In the genomic region with DNA sequence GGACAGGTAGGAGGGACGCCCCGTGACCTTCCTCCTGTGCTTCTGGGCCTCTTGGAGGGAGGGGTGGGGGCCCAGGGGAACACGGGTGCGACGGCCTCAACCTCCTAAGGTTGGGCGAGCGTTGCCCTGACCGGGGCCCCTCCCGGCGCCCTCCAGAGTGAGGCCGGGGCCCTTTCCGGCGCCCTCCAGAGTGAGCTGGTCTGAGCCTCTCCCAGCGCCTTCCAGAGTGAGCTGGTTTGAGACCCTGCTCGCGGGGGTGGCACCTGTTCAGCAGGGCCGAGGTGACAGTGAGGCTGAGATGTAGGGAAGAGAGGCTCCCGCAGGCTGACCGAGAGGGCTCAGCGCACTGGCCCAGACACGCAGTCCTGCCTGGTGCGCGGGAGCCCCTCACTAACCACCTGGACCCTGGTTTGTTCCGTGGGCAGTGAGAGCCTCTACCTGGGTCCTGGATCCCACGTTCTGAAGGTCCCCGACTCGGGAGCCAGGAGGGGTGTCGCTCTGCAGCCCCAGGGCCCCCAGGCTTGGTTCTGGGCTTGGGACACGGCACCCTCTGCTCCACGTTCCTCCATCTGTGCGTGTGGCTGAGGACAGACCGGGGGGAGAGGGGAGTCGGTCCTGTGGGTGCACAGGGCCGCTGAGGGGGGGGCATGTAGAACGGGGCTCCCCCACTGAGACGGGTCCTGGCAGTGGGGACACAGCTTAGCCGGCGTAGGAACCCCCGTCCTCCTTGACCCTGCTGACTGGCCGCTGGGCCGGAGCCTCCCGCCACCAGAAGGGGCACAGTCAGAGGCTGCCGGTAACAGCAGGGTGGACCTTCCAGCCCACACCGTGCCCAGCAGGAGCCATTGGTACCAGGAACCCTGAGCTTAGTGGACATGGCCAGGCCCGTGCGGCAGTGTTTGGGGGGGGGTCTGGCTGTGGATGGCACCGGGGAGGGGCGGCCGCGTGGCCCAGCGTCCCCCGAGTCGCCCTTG, we compare ENCODE assay signal across 9 cellular contexts. TPM values are rescaled to one million over a fixed set of nuclear protein-coding genes. Genes with fewer than 3 reads are reported as not detected.
A peak's percentile ranks its signal among the peaks of the same experiment; 100 is the strongest.
DNase-seq lines count a peak whose midpoint lies in the region; ATAC-seq and TF ChIP-seq lines count a peak whose summit lies in the region.
"Had no signal": no experiment of that assay in that cellular context is flagged by ENCODE, and none has a peak within 500 bp of the region (broad histone marks: within the 10 kb centered on the region; RNA-seq: fewer than 3 reads in every experiment).

No MANE protein-coding gene starts in this region.

- no TSS peak for BruUV-seq in Caco-2 (replicated peaks; lab: Mats Ljungman, UMichigan)

- H3K27me3 ChIP-seq in Caco-2 (replicated peaks; ENCODE audit: control insufficient read depth, insufficient read depth, low read length) = no peaks in the 10 kb centered on the region
- H3K27me3 ChIP-seq in prostate gland (replicated peaks; ENCODE audit: insufficient read depth) = no peaks in the 10 kb centered on the region

- POLR2A ChIA-PET in Caco-2 (lab: Charles Lee) (no interaction called here), T-cell (lab: Charles Lee) (no interaction called here)

- no peak for TF ChIP-seq POLR2A in prostate gland (IDR thresholded peaks at IDR 0.05)

- H3K27me3 Mint-ChIP-seq in Caco-2 (ENCODE audit: insufficient read depth, unreplicated experiment) (peaks cover 2% of the 10 kb centered on the region), T-cell (no peaks in the 10 kb centered on the region), glutamatergic neuron (ENCODE audit: unreplicated experiment) (peaks cover 11% of the 10 kb centered on the region)

- H3K4me1 Mint-ChIP-seq in Caco-2 (ENCODE audit: low read depth, unreplicated experiment) (no peaks in the 10 kb centered on the region), T-cell (peaks cover 4 to 16% (median 15%) of the 10 kb centered on the region in 3 donors), glutamatergic neuron (ENCODE audit: low read depth, unreplicated experiment) (peaks cover 8% of the 10 kb centered on the region)

- CTCF ChIA-PET in Caco-2 (lab: Charles Lee) (no interaction called here), T-cell (lab: Charles Lee) (no interaction called here)

- no peak for ATAC-seq in T-cell (replicated peaks in 1 of 4)
- ATAC-seq in HG02763 (IDR thresholded peaks at IDR 0.05; ENCODE audit: unreplicated experiment) = no peak

- no peaks in the 10 kb centered on the region for H3K9me3 ChIP-seq in Caco-2
- H3K9me3 ChIP-seq in prostate gland = no peaks in the 10 kb centered on the region

- TF ChIP-seq CTCF in Caco-2 (IDR thresholded peaks at IDR 0.05; ENCODE audit: insufficient read depth in 1 of 2, low read depth in 1 of 2, low read length in 1 of 2, severe bottlenecking in 1 of 2, unreplicated experiment in 1 of 2) (no peak), glutamatergic neuron (IDR thresholded peaks at IDR 0.05; ENCODE audit: partially characterized antibody, unreplicated experiment) (no peak), prostate gland (IDR thresholded peaks at IDR 0.05) (no peak)

- peak overlapping the region; percentile 77 to 79 for H3K27ac ChIP-seq in prostate gland
- H3K27ac ChIP-seq: KMS-11 had no signal

- no peaks in the 10 kb centered on the region for H3K9me3 Mint-ChIP-seq in Caco-2 (ENCODE audit: unreplicated experiment)
- no peaks in the 10 kb centered on the region for H3K9me3 Mint-ChIP-seq in T-cell
- H3K9me3 Mint-ChIP-seq in glutamatergic neuron (ENCODE audit: unreplicated experiment) = peaks cover 3% of the 10 kb centered on the region

- peaks cover 4% of the 10 kb centered on the region; the same call in 1 of the 2 replicates for H3K4me1 ChIP-seq in Caco-2
- H3K4me1 ChIP-seq in prostate gland (replicated peaks) = no peaks in the 10 kb centered on the region

- H3K4me3 Mint-ChIP-seq in Caco-2 (ENCODE audit: unreplicated experiment) (no peak overlapping the region), T-cell (peak overlapping the region; percentile 50 to 62 (median 55)), glutamatergic neuron (ENCODE audit: unreplicated experiment) (peak overlapping the region; percentile 65)

- H3K4me3 ChIP-seq in Caco-2 (ENCODE audit: low read depth, low read length) = peak overlapping the region; percentile 52
- H3K4me3 ChIP-seq in prostate gland = peak overlapping the region; percentile 50 to 63

- H3K36me3 Mint-ChIP-seq in Caco-2 (ENCODE audit: insufficient read depth, unreplicated experiment) = peaks cover 4% of the 10 kb centered on the region
- H3K36me3 Mint-ChIP-seq in T-cell = no peaks in the 10 kb centered on the region
- H3K36me3 Mint-ChIP-seq in glutamatergic neuron (ENCODE audit: unreplicated experiment) = peaks cover 12% of the 10 kb centered on the region

- no peak overlapping the region for H3K27ac Mint-ChIP-seq in Caco-2 (ENCODE audit: unreplicated experiment)
- H3K27ac Mint-ChIP-seq in T-cell = no peak overlapping the region
- peak overlapping the region; percentile 28 for H3K27ac Mint-ChIP-seq in glutamatergic neuron (ENCODE audit: unreplicated experiment)

- DNase-seq in Caco-2 (peak in 1 of 2 experiments; percentile 26), T-cell (peak in 2 of 34 experiments; percentile 2 to 23), glutamatergic neuron (peak; percentile 40), prostate gland (ENCODE audit: low spot score) (no peak), COR-L47 (lab: John Stamatoyannopoulos, UW) (no peak), NCI-H345 treated with DMSO at 0.1 percent for 48 hours (lab: John Stamatoyannopoulos, UW; ENCODE audit: unreplicated experiment) (no peak)
- no peak for DNase-seq in central memory CD4-positive, alpha-beta T cell

- 70% methylated on average over 36 of the region's 53 CpGs for WGBS in prostate gland

- H3K36me3 ChIP-seq in Caco-2 (ENCODE audit: control insufficient read depth, insufficient read depth, low read length) (no peaks in the 10 kb centered on the region), prostate gland (peaks cover 4 to 6% of the 10 kb centered on the region in 2 donors)

- intact Hi-C loops in Caco-2 (cut with micrococcal nuclease; ENCODE audit: unreplicated experiment) (no loop called here), prostate gland (cut with DNase I) (loop anchor here (5.0 kb wide), 1 partner anchor 74 kb away; no protein-coding TSS in a partner anchor)

RNA-seq across cellular contexts. Expression of a gene that starts 1.5 kb away (rescaled TPM):
- total RNA-seq in Caco-2 (2022) = 31.9 and 33.4 TPM in 2 replicates
- total RNA-seq in T-cell = 10 to 100 TPM in 3 of 5 donors, 1 to 10 TPM in 2; 4.2 to 25.3 (median 14.6) TPM
- total RNA-seq in glutamatergic neuron (ENCODE audit: unreplicated experiment) = 407 TPM
- 100 to 1,000 TPM; 163 to 265 TPM for total RNA-seq in prostate gland
